19 cellular contexts compared by ENCODE assay signal in the genomic region with DNA sequence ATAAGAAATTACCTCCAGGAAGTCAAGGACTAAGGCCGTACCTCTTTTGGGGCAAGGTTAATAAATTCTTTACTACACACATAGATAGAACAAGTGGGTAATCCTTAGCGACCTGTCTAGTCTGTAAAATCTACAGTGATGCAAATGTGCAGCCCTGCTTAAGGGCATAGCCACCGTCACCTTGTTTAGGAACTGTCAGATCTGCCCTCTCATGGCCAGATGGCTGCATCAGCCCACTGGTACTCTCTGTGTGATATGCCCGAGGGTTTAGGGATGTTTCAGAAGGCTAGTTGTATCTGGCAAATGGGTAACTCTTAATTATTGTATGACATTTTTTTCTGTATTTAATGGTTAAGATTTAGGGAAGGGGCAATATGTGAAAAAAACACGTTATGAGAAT.
DNase-seq lines count a peak whose midpoint lies in the region; ATAC-seq, FAIRE-seq and TF ChIP-seq lines count a peak whose summit lies in the region.
"Had no signal": no experiment of that assay in that cellular context is flagged by ENCODE, and none has a peak within 500 bp of the region (broad histone marks: within the 10 kb centered on the region; RNA-seq: fewer than 3 reads in every experiment).

No MANE protein-coding gene starts in this region.

- H3K79me2 ChIP-seq in H9 (ENCODE audit: insufficient read depth, low read length) (no peaks in the 10 kb centered on the region), H1 (ENCODE audit: control insufficient read depth in 1 of 2, insufficient read depth in 2 of 2, low read length in 2 of 2) (no peaks in the 10 kb centered on the region), neural progenitor cell (ENCODE audit: low read depth) (no peaks in the 10 kb centered on the region)

- TF ChIP-seq CTCF in H9 (conservative IDR thresholded peaks at IDR 0.05) (peak; percentile 22; the same call in 2 of the 3 replicates), H1 (IDR thresholded peaks at IDR 0.05; ENCODE audit: control extremely low read depth in 1 of 3, insufficient read depth in 1 of 3, low read depth in 1 of 3, low read length in 3 of 3) (peak in 1 of 3 experiments; percentile 30; a peak in 1 of 4 replicates), neural progenitor cell (IDR thresholded peaks at IDR 0.05) (no peak), Calu3 (IDR thresholded peaks at IDR 0.05; ENCODE audit: unreplicated experiment) (no peak)

- TF ChIP-seq RAD21 in H1 (IDR thresholded peaks at IDR 0.05 in 1 of 2, conservative IDR thresholded peaks at IDR 0.05 in 1 of 2; ENCODE audit: low read depth in 2 of 2, low read length in 2 of 2), result peak; percentile 32 to 37; a peak in 2 of 4 replicates

- H4K91ac ChIP-seq in H9 (ENCODE audit: insufficient read length, low read depth, low read length) (no peak overlapping the region), H1 (replicated peaks; ENCODE audit: insufficient read length, low read length) (no peak overlapping the region)

- H3K23ac ChIP-seq in H9 (ENCODE audit: insufficient read length, low read depth, low read length) (no peak overlapping the region), H1 (ENCODE audit: insufficient read length) (no peak overlapping the region)

- intact Hi-C loops in Calu3 (cut with micrococcal nuclease; ENCODE audit: unreplicated experiment), result no loop called here
- intact Hi-C loops in left colon (cut with DNase I, micrococcal nuclease), result no loop called here

- in situ Hi-C loops in SK-MEL-5 (cut with HindIII; ENCODE audit: low pct_unique_long_range_greater_than_20kb, low sequenced_read_pairs), result no loop called here

- H3K9me3 ChIP-seq in H9 (ENCODE audit: control insufficient read depth, low read depth, low read length) (no peaks in the 10 kb centered on the region), H1 (ENCODE audit: insufficient read depth in 2 of 2, low read depth in 1 of 2, low read length in 1 of 2) (no peaks in the 10 kb centered on the region), neural progenitor cell (ENCODE audit: low read depth) (no peaks in the 10 kb centered on the region)

- no peak overlapping the region for H2BK5ac ChIP-seq in H9 (ENCODE audit: insufficient read length, low read length)
- H2BK5ac ChIP-seq in H1 (ENCODE audit: low read depth, low read length), result no peak overlapping the region

- H3K4me1 ChIP-seq in H9 (ENCODE audit: insufficient read depth, low read length) (no peaks in the 10 kb centered on the region), H1 (replicated peaks in 1 of 4; ENCODE audit: control insufficient read depth in 3 of 4, insufficient read depth in 4 of 4, low read length in 3 of 4) (peaks cover 0 to 4% (median 1%) of the 10 kb centered on the region in 4 experiments; a peak in 2 of 7 replicates), neural progenitor cell (no peaks in the 10 kb centered on the region)

- H2AFZ ChIP-seq in H9 (ENCODE audit: low read length), result no peak overlapping the region
- H2AFZ ChIP-seq in H1 (ENCODE audit: low read length), result no peak overlapping the region
- no peak overlapping the region for H2AFZ ChIP-seq in neural progenitor cell (replicated peaks)
- H2AFZ ChIP-seq: GM23248 had no signal

- WGBS in H9 (ENCODE audit: extremely low coverage, insufficient read length, low lambda C conversion rate), result no CpG with 5 or more reads among the region's 5 CpGs
- WGBS in H1 (ENCODE audit: extremely low coverage in 1 of 2, insufficient coverage in 1 of 2, insufficient read length in 1 of 2, insufficient replicate concordance in 2 of 2, low coverage in 1 of 2, low lambda C conversion rate in 2 of 2, missing lambda C conversion rate in 1 of 2), 2 experiments, result 75% methylated on average over 5 of the region's 5 CpGs; no CpG with 5 or more reads in 1 of the 2 experiments

- H2BK120ac ChIP-seq in H9 (ENCODE audit: low read depth, low read length, poor library complexity, severe bottlenecking), result no peak overlapping the region
- no peak overlapping the region for H2BK120ac ChIP-seq in H1 (replicated peaks; ENCODE audit: low read depth, low read length)

- DNase-seq in H9 (no peak), SK-MEL-5 (ENCODE audit: low read depth, low spot score) (peak; percentile 32), H1 (ENCODE audit: low read depth in 1 of 2, low spot score in 2 of 2) (no peak), neural progenitor cell (ENCODE audit: low spot score) (peak; percentile 9), Calu3 (no peak), cerebellar nuclear complex (lab: John Stamatoyannopoulos, UW) (no peak), left colon (no peak), frontal cortex (ENCODE audit: low spot score in 2 of 2) (no peak)
- DNase-seq: C1 segment of cervical spinal cord; CD4-positive, alpha-beta memory T cell; COR-L47; DMS153; DND-41; GDM1; GM23248; HCEC 1CT had no signal

- H3K4me3 Mint-ChIP-seq in H9 (no peak overlapping the region), neural progenitor cell (no peak overlapping the region), Calu3 (ENCODE audit: low read depth, unreplicated experiment) (no peak overlapping the region)
- H3K4me3 Mint-ChIP-seq: CD4-positive, alpha-beta memory T cell had no signal

- peaks cover 14% of the 10 kb centered on the region in 2 experiments for H3K4me1 Mint-ChIP-seq in H9
- no peaks in the 10 kb centered on the region for H3K4me1 Mint-ChIP-seq in neural progenitor cell
- peaks cover 17% of the 10 kb centered on the region for H3K4me1 Mint-ChIP-seq in Calu3 (ENCODE audit: low read depth, unreplicated experiment)
- H3K4me1 Mint-ChIP-seq: CD4-positive, alpha-beta memory T cell had no signal

- H2BK15ac ChIP-seq in H9 (ENCODE audit: low read depth, low read length) (no peak overlapping the region), H1 (ENCODE audit: low read length) (no peak overlapping the region)

- TF ChIP-seq POLR2A in H1 (IDR thresholded peaks at IDR 0.05; ENCODE audit: control extremely low read depth in 1 of 2, low read depth in 2 of 2, low read length in 2 of 2), result no peak

- H2BK20ac ChIP-seq in H9 (ENCODE audit: low read depth, low read length, poor library complexity, severe bottlenecking) (no peak overlapping the region), H1 (ENCODE audit: low read length) (no peak overlapping the region)

- no peak for TF ChIP-seq EP300 in H1 (IDR thresholded peaks at IDR 0.05; ENCODE audit: borderline replicate concordance in 1 of 2, low read depth in 2 of 2, low read length in 2 of 2)

- no peak for ATAC-seq in left colon
- ATAC-seq: GM12878 had no signal

- H3K9ac ChIP-seq in H9 (ENCODE audit: extremely low read depth, insufficient read length, low read length), result no peak overlapping the region
- no peak overlapping the region for H3K9ac ChIP-seq in H1 (replicated peaks in 1 of 4; ENCODE audit: extremely low read depth in 1 of 4, low read depth in 3 of 4, low read length in 3 of 4)
- no peak overlapping the region for H3K9ac ChIP-seq in neural progenitor cell
- H3K9ac ChIP-seq: GM23248 had no signal

- FAIRE-seq in H1 (lab: Jason Lieb, UNC) (no peak), frontal cortex (lab: Jason Lieb, UNC) (no peak)
- FAIRE-seq: GM12878, GM19239, H54 had no signal

- H4K20me1 ChIP-seq in H9 (ENCODE audit: control insufficient read depth, insufficient read depth, insufficient read length), result no peaks in the 10 kb centered on the region
- H4K20me1 ChIP-seq in H1 (replicated peaks in 1 of 2; ENCODE audit: control insufficient read depth in 1 of 2, insufficient read depth in 2 of 2, low read length in 2 of 2), result no peaks in the 10 kb centered on the region
- H4K20me1 ChIP-seq in neural progenitor cell (ENCODE audit: low read depth), result no peaks in the 10 kb centered on the region

- H3K27ac Mint-ChIP-seq in H9 (no peak overlapping the region), neural progenitor cell (no peak overlapping the region), Calu3 (ENCODE audit: unreplicated experiment) (no peak overlapping the region)
- H3K27ac Mint-ChIP-seq: CD4-positive, alpha-beta memory T cell had no signal

- H3K36me3 Mint-ChIP-seq in H9 (ENCODE audit: insufficient read depth in 1 of 3, low read depth in 3 of 3) (no peaks in the 10 kb centered on the region), neural progenitor cell (no peaks in the 10 kb centered on the region), Calu3 (ENCODE audit: insufficient read depth, unreplicated experiment) (peaks cover 4% of the 10 kb centered on the region)
- H3K36me3 Mint-ChIP-seq: CD4-positive, alpha-beta memory T cell had no signal

- H3K9me3 Mint-ChIP-seq in H9, result no peaks in the 10 kb centered on the region
- H3K9me3 Mint-ChIP-seq in neural progenitor cell, result no peaks in the 10 kb centered on the region
- H3K9me3 Mint-ChIP-seq in Calu3 (ENCODE audit: low read depth, unreplicated experiment), result no peaks in the 10 kb centered on the region

- H2AK5ac ChIP-seq in H9 (ENCODE audit: insufficient read length, low read length) (no peak overlapping the region), H1 (ENCODE audit: low read depth, low read length) (no peak overlapping the region)

- H3K4me2 ChIP-seq in H9 (ENCODE audit: insufficient read depth, insufficient read length, low read length), result no peak overlapping the region
- H3K4me2 ChIP-seq in H1 (ENCODE audit: insufficient read depth in 1 of 2, low read depth in 2 of 2, low read length in 2 of 2), result no peak overlapping the region
- H3K4me2 ChIP-seq in neural progenitor cell, result no peak overlapping the region

- no peak overlapping the region for H3T11ph ChIP-seq in H9 (ENCODE audit: low read length)

- H4K5ac ChIP-seq in H9 (ENCODE audit: insufficient read length, low read depth, low read length) (no peak overlapping the region), H1 (ENCODE audit: insufficient read length, low read depth, low read length) (no peak overlapping the region)

- CTCF ChIA-PET in H1 (lab: Charles Lee; ENCODE audit: partially characterized antibody) (no interaction called here), Calu3 (lab: Charles Lee) (no interaction called here)

- H3K23me2 ChIP-seq in H9 (ENCODE audit: insufficient read length, low read depth, low read length, poor library complexity, severe bottlenecking) (no peaks in the 10 kb centered on the region), H1 (ENCODE audit: low read depth, low read length) (no peaks in the 10 kb centered on the region)

- H2BK12ac ChIP-seq in H9 (ENCODE audit: insufficient read length, low read depth, low read length) (no peak overlapping the region), H1 (ENCODE audit: low read depth, low read length) (no peak overlapping the region)

- H3K4ac ChIP-seq in H9 (ENCODE audit: low read depth, low read length) (no peak overlapping the region), H1 (replicated peaks; ENCODE audit: insufficient read length, low read depth, low read length) (no peak overlapping the region)

- POLR2A ChIA-PET in H1 (lab: Charles Lee; ENCODE audit: partially characterized antibody), result no interaction called here

- H3K56ac ChIP-seq in H9 (ENCODE audit: insufficient read length, low read depth, low read length) (no peak overlapping the region), H1 (replicated peaks; ENCODE audit: insufficient read length, low read depth, low read length) (no peak overlapping the region)

- no peaks in the 10 kb centered on the region for H3K27me3 Mint-ChIP-seq in H9 (ENCODE audit: low read depth)
- H3K27me3 Mint-ChIP-seq in neural progenitor cell (ENCODE audit: insufficient read depth, low read depth), result no peaks in the 10 kb centered on the region
- no peaks in the 10 kb centered on the region for H3K27me3 Mint-ChIP-seq in Calu3 (ENCODE audit: unreplicated experiment)
- H3K27me3 Mint-ChIP-seq: CD4-positive, alpha-beta memory T cell had no signal

- BruUV-seq in Calu3 (replicated peaks; lab: Mats Ljungman, UMichigan), result no TSS peak

- H3K79me1 ChIP-seq in H9 (ENCODE audit: insufficient read depth, low read depth, low read length, poor library complexity, severe bottlenecking) (no peaks in the 10 kb centered on the region), H1 (ENCODE audit: low read depth, low read length) (no peaks in the 10 kb centered on the region; the same call in 1 of the 2 replicates)

- H3K4me3 ChIP-seq in H1 (ENCODE audit: extremely low read depth in 1 of 4, insufficient read depth in 2 of 4, low read depth in 3 of 4, low read length in 4 of 4) (no peak overlapping the region), neural progenitor cell (no peak overlapping the region)
- H3K4me3 ChIP-seq: GM12878, GM23248 had no signal

- H3K18ac ChIP-seq in H9 (ENCODE audit: insufficient read length, low read depth, low read length) (no peak overlapping the region), H1 (ENCODE audit: extremely low read depth, low read length) (no peak overlapping the region)

- no peaks in the 10 kb centered on the region for H3K36me3 ChIP-seq in H1 (ENCODE audit: control insufficient read depth in 2 of 4, insufficient read depth in 4 of 4, low read length in 3 of 4)
- no peaks in the 10 kb centered on the region for H3K36me3 ChIP-seq in neural progenitor cell

- H3K27me3 ChIP-seq in H9 (ENCODE audit: insufficient read depth, low read length) (no peaks in the 10 kb centered on the region), H1 (replicated peaks in 1 of 4; ENCODE audit: control insufficient read depth in 3 of 4, extremely low read depth in 1 of 4, insufficient read depth in 3 of 4, low read length in 3 of 4) (no peaks in the 10 kb centered on the region), neural progenitor cell (no peaks in the 10 kb centered on the region)

- H3K27ac ChIP-seq in H9 (ENCODE audit: insufficient read length, low read depth, low read length) (no peak overlapping the region), H1 (ENCODE audit: low read depth, low read length) (no peak overlapping the region), neural progenitor cell (no peak overlapping the region)
- H3K27ac ChIP-seq: GM23248 had no signal

- H3F3A ChIP-seq in neural progenitor cell (ENCODE audit: low read depth), result no peaks in the 10 kb centered on the region

- H4K8ac ChIP-seq in H9 (replicated peaks; ENCODE audit: insufficient read length, low read depth, low read length) (no peak overlapping the region), H1 (ENCODE audit: extremely low read depth, insufficient read depth, low read length) (no peak overlapping the region)

- no peak overlapping the region; the same call in 1 of the 2 replicates for H3K14ac ChIP-seq in H9 (ENCODE audit: insufficient read depth, low read length)
- no peak overlapping the region for H3K14ac ChIP-seq in H1 (ENCODE audit: insufficient read length)

Comparison
In these comparisons a context has a peak if more than half of its experiments do, and no peak if none do; other contexts are left out.
1. DNase-seq: peak in SK-MEL-5 (single experiment) and neural progenitor cell (single experiment); none in H9 (single experiment), H1 (0 of 2), Calu3 (single experiment), cerebellar nuclear complex (0 of 2), left colon (0 of 2) and frontal cortex (0 of 2).